In genomic region chrX:72100051-72100755, GRCh38 we compare ENCODE assay signal across 11 cellular contexts. TPM values are rescaled to one million over a fixed set of nuclear protein-coding genes. Genes with fewer than 3 reads are reported as not detected.
A peak's percentile ranks its signal among the peaks of the same experiment; 100 is the strongest.
DNase-seq lines count a peak whose midpoint lies in the region; ATAC-seq and TF ChIP-seq lines count a peak whose summit lies in the region.
"Had no signal": no experiment of that assay in that cellular context is flagged by ENCODE, and none has a peak within 500 bp of the region (broad histone marks: within the 10 kb centered on the region; RNA-seq: fewer than 3 reads in every experiment).

No MANE protein-coding gene starts in this region.

- peak overlapping the region in 9 of 10 donors; percentile 51 to 82 (median 62) for H3K4me3 Mint-ChIP-seq in naive thymus-derived CD8-positive, alpha-beta T cell

- H3K4me1 ChIP-seq in HEK293 (ENCODE audit: control insufficient read depth, insufficient read depth, low read length): no peaks in the 10 kb centered on the region
- H3K4me1 ChIP-seq: breast epithelium had no signal

- TF ChIP-seq CTCF in HEK293 (tag by site-specific recombination; IDR thresholded peaks at IDR 0.05): no peak

- CTCF ChIA-PET in HEK293 (lab: Yijun Ruan, JAX): no interaction called here

- no peaks in the 10 kb centered on the region for H3K9me3 ChIP-seq in HEK293 (ENCODE audit: control insufficient read depth, insufficient read depth, low read depth, low read length)
- H3K9me3 ChIP-seq: breast epithelium had no signal

- no peaks in the 10 kb centered on the region for H3K36me3 Mint-ChIP-seq in naive thymus-derived CD8-positive, alpha-beta T cell

- H3K4me3 ChIP-seq in HEK293 (ENCODE audit: low read depth, low read length): no peak overlapping the region
- H3K4me3 ChIP-seq: breast epithelium had no signal

- POLR2A ChIA-PET in HEK293 (lab: Yijun Ruan, JAX): no interaction called here
- POLR2A ChIA-PET in naive thymus-derived CD8-positive, alpha-beta T cell (lab: Charles Lee): no interaction called here

- H3K9me3 Mint-ChIP-seq in naive thymus-derived CD8-positive, alpha-beta T cell: no peaks in the 10 kb centered on the region
- H3K9me3 Mint-ChIP-seq: activated T-helper 2 cell treated with anti-CD3 and anti-CD28 coated beads, Interferon-gamma antibody, Interleukin-2, Interleukin-4, amounts not matched to agents 10 μg/mL and 5 μg/mL and 100 μg/mL, durations not matched to agents 14 hours and 24 hours and 36 hours had no signal

- no peaks in the 10 kb centered on the region for H3K36me3 ChIP-seq in HEK293 (ENCODE audit: control insufficient read depth in 2 of 2, insufficient read depth in 1 of 2, low read length in 2 of 2)
- H3K36me3 ChIP-seq: breast epithelium had no signal

- intact Hi-C loops in Right ventricle myocardium inferior (cut with DNase I): no loop called here
- intact Hi-C loops in posterior cingulate gyrus (cut with DNase I): no loop called here

- no peak for DNase-seq in activated CD4-positive, CD25-positive, alpha-beta regulatory T cell (lab: John Stamatoyannopoulos, UW)
- DNase-seq in T-helper 2 cell (peak in 3 of 5 experiments; percentile 6 to 43 (median 40)), Right ventricle myocardium inferior (ENCODE audit: missing footprints) (no peak), posterior cingulate gyrus (no peak), GF-D8 (lab: John Stamatoyannopoulos, UW) (no peak)
- no peak for DNase-seq in naive thymus-derived CD8-positive, alpha-beta T cell
- DNase-seq: NCI-H446 treated with DMSO at 0.1 percent for 48 hours had no signal

- peak; percentile 50 to 55 for ATAC-seq in activated CD4-positive, CD25-positive, alpha-beta regulatory T cell treated with anti-CD3 and anti-CD28 coated beads, Interleukin-2, amount 50 U/mL, for 24 hours
- no peak for ATAC-seq in naive thymus-derived CD8-positive, alpha-beta T cell
- ATAC-seq in Right ventricle myocardium inferior: no peak

- H3K27me3 Mint-ChIP-seq in naive thymus-derived CD8-positive, alpha-beta T cell: peaks cover 8 to 59% (median 13%) of the 10 kb centered on the region in 5 donors

- no peak overlapping the region for H3K27ac ChIP-seq in HEK293 (ENCODE audit: extremely low read depth, low read depth, low read length)
- H3K27ac ChIP-seq: breast epithelium had no signal

- peaks cover 11 to 69% (median 35%) of the 10 kb centered on the region in 4 donors for H3K4me1 Mint-ChIP-seq in naive thymus-derived CD8-positive, alpha-beta T cell

- H3K27ac Mint-ChIP-seq in naive thymus-derived CD8-positive, alpha-beta T cell: peak overlapping the region in 6 of 10 donors; percentile 29 to 90 (median 72)
- H3K27ac Mint-ChIP-seq: activated T-helper 2 cell treated with anti-CD3 and anti-CD28 coated beads, Interferon-gamma antibody, Interleukin-2, Interleukin-4, amounts not matched to agents 10 μg/mL and 5 μg/mL and 100 μg/mL, durations not matched to agents 14 hours and 24 hours and 36 hours had no signal

TF ChIP-seq in HEK293, 187 proteins besides CTCF, POLR2A, EP300 and RAD21:
- TF ChIP-seq ZIC2 (tag by site-specific recombination; IDR thresholded peaks at IDR 0.05) (peak; percentile 48), ZNF639 (tag by site-specific recombination; IDR thresholded peaks at IDR 0.05) (no peak)

RNA-seq across cellular contexts. Expression of gene RTL5, which starts 31.5 kb away (rescaled TPM):
- under 1 TPM; 0.30 to 0.36 TPM for total RNA-seq in naive thymus-derived CD8-positive, alpha-beta T cell
- not detected for polyA plus RNA-seq in naive thymus-derived CD8-positive, alpha-beta T cell
- 2.4 TPM for total RNA-seq in Right ventricle myocardium inferior

Comparison
In these comparisons a context has a peak if more than half of its experiments do, and no peak if none do; other contexts are left out.
1. ATAC-seq: peak in activated CD4-positive, CD25-positive, alpha-beta regulatory T cell treated with anti-CD3 and anti-CD28 coated beads, Interleukin-2, amount 50 U/mL, for 24 hours (2 of 2); none in naive thymus-derived CD8-positive, alpha-beta T cell (0 of 2) and Right ventricle myocardium inferior (single experiment).
2. DNase-seq: peak in T-helper 2 cell (3 of 5); none in activated CD4-positive, CD25-positive, alpha-beta regulatory T cell (0 of 4), naive thymus-derived CD8-positive, alpha-beta T cell (0 of 10), Right ventricle myocardium inferior (single experiment), posterior cingulate gyrus (0 of 10) and GF-D8 (single experiment).